Comparison of ENCODE assay signal across 19 cellular contexts in the genomic region with DNA sequence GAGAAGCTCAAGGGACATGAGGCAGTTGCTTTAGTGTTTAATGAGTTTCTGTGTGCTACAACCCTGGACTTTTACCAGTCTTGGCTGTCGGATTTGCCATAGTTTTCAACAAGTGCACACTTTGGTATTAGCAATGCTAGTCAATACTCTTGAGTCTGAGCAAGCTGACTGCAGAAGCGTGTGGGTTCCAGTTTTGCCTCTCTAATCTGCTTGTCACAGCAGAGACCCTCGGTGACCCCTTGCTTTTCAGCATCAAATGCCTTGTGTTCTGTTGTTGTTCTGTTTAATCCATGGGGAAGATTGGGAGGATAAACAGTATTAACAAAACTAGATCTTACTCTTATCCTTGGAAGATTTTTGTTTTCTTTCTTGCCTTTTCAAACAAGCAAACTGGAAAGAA.
"Had no signal": no experiment of that assay in that cellular context is flagged by ENCODE, and none has a peak within 500 bp of the region (broad histone marks: within the 10 kb centered on the region; RNA-seq: fewer than 3 reads in every experiment).

No MANE protein-coding gene starts in this region.

- H3K4me3 ChIP-seq: colonic mucosa, esophagus squamous epithelium, gastrocnemius medialis, heart right ventricle, left lung, lower lobe of right lung, mucosa of descending colon had no signal

- DNase-seq: colonic mucosa; cortex of kidney; effector CD4-positive, alpha-beta T cell; effector memory CD4-positive, alpha-beta T cell; esophagus squamous epithelium; foreskin fibroblast; foreskin melanocyte; gastrocnemius medialis; glutamatergic neuron; head of caudate nucleus; heart right ventricle; hippocampal formation; left cardiac atrium; left lung; left ventricle myocardium superior; lower lobe of right lung; mesenchymal stem cell; mucosa of descending colon; naive B cell had no signal

- H3K27me3 ChIP-seq: colonic mucosa, esophagus squamous epithelium, gastrocnemius medialis, left lung had no signal

- H3K36me3 ChIP-seq: colonic mucosa, esophagus squamous epithelium, gastrocnemius medialis, heart right ventricle, left lung, lower lobe of right lung had no signal

- H3K27ac ChIP-seq: colonic mucosa, esophagus squamous epithelium, gastrocnemius medialis, heart right ventricle, left lung, lower lobe of right lung had no signal

- H3K9me3 ChIP-seq: colonic mucosa, esophagus squamous epithelium, gastrocnemius medialis, heart right ventricle, left lung, lower lobe of right lung, mucosa of descending colon had no signal
